1 cellular context compared by ENCODE assay signal in genomic region chr16:54280751-54281150, GRCh38.
TF ChIP-seq lines count a peak whose summit lies in the region.

No MANE protein-coding gene starts in this region.

TF ChIP-seq in SK-N-SH, 30 proteins besides CTCF, POLR2A, EP300 and RAD21 (continued from another document):
- TF ChIP-seq ZBTB33 (IDR thresholded peaks at IDR 0.05; ENCODE audit: borderline replicate concordance, low read depth) (no peak), MAX (IDR thresholded peaks at IDR 0.05; ENCODE audit: low read depth) (no peak), NRF1 (IDR thresholded peaks at IDR 0.05; ENCODE audit: low read depth, low read length) (no peak), FOSL2 (IDR thresholded peaks at IDR 0.05; ENCODE audit: borderline replicate concordance, low read depth) (no peak), PBX3 (IDR thresholded peaks at IDR 0.05) (no peak), REST (IDR thresholded peaks at IDR 0.05; ENCODE audit: low read depth, low read length) (no peak)
